ENCODE assay signal across 1 cellular context in genomic region chr20:47016068-47016664, GRCh38.
TF ChIP-seq lines count a peak whose summit lies in the region.

No MANE protein-coding gene starts in this region.

TF ChIP-seq in WTC11, 78 proteins besides CTCF, POLR2A, EP300 and RAD21 (continued from another document):
- TF ChIP-seq ZNF512 (CRISPR knock-in tag; IDR thresholded peaks at IDR 0.05; ENCODE audit: borderline replicate concordance) (no peak), MXD4 (CRISPR knock-in tag; IDR thresholded peaks at IDR 0.05; ENCODE audit: borderline replicate concordance) (no peak), MAX (CRISPR knock-in tag; IDR thresholded peaks at IDR 0.05) (no peak)
TF ChIP-seq in WTC11: peak in this region for 0.
